In the genomic region with DNA sequence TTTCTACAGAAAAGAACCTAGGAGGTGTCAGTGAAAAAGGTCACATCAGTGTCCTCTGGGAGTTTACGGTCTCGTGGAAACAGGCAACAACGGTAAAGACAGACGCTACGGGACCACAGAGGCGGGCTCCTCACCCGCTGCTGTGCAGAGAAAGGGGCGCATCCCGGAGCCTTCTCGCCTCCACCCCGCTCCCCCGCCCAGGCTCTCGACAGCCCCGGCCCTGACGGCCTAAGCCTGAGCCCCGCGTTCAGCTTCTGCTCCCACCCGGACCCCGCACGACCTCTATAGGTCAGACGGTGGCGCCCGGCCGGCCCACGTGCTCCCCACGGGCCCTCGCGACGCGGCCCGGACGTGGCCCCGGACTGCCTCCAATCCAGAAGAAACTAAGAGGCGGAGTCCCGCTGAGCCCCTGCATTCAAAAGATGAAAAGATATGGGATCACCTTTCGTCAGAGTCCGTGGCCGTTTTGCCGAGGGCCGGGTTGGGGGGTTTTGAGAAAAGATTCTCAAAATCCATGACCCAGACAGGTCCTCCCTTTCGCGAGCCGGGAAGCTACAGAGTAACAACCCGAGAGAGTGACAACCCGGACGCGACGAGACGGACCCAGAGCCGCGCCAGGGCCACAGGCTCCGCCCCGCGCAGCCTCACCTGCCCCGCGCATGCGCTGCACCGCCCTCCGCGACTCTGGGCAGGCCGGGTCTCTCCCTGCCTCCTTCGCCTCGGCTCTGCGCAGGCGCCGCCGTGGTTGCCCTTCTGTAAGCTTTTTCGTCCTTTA, we compare ENCODE assay signal across 1 cellular context.
TF ChIP-seq lines count a peak whose summit lies in the region.

A gene (minus strand): TSS at position 577 of the 775 bp plus-strand sequence. CDS start 61 bp downstream, at position 516.

TF ChIP-seq in HepG2, 621 proteins besides CTCF, POLR2A, EP300 and RAD21 (continued from another document and continues in another):
- TF ChIP-seq, protein P1, sequence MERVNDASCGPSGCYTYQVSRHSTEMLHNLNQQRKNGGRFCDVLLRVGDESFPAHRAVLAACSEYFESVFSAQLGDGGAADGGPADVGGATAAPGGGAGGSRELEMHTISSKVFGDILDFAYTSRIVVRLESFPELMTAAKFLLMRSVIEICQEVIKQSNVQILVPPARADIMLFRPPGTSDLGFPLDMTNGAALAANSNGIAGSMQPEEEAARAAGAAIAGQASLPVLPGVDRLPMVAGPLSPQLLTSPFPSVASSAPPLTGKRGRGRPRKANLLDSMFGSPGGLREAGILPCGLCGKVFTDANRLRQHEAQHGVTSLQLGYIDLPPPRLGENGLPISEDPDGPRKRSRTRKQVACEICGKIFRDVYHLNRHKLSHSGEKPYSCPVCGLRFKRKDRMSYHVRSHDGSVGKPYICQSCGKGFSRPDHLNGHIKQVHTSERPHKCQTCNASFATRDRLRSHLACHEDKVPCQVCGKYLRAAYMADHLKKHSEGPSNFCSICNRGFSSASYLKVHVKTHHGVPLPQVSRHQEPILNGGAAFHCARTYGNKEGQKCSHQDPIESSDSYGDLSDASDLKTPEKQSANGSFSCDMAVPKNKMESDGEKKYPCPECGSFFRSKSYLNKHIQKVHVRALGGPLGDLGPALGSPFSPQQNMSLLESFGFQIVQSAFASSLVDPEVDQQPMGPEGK (CRISPR knock-in tag; IDR thresholded peaks at IDR 0.05): peak; percentile 73
- TF ChIP-seq NR1H2 (CRISPR knock-in tag; IDR thresholded peaks at IDR 0.05; ENCODE audit: borderline replicate concordance, low read depth) (0 out of 2 replicates have a peak, but pooled peaks have one; percentile 65), ZBTB38 (CRISPR knock-in tag; IDR thresholded peaks at IDR 0.05) (peak; percentile 88), ZNF577 (CRISPR knock-in tag; IDR thresholded peaks at IDR 0.05; ENCODE audit: borderline replicate concordance, low read depth) (0 out of 2 replicates have a peak, but pooled peaks have one; percentile 75), GTF3A (CRISPR knock-in tag; conservative IDR thresholded peaks at IDR 0.05) (no peak; the same call in 1 of the 2 replicates), NFYC (CRISPR knock-in tag; IDR thresholded peaks at IDR 0.05) (peak; percentile 48; the same call in 1 of the 2 replicates), ZMYM3 (CRISPR knock-in tag; IDR thresholded peaks at IDR 0.05) (peak; percentile 61), BRCA1 (CRISPR knock-in tag; IDR thresholded peaks at IDR 0.05) (no peak), SAFB2 (CRISPR knock-in tag; IDR thresholded peaks at IDR 0.05; ENCODE audit: borderline replicate concordance, low read depth) (peak; percentile 82; the same call in 1 of the 2 replicates), DMAP1 (CRISPR knock-in tag; IDR thresholded peaks at IDR 0.05) (peak; percentile 90), SRY (CRISPR knock-in tag; IDR thresholded peaks at IDR 0.05) (peak; percentile 87), ZNF441 (CRISPR knock-in tag; IDR thresholded peaks at IDR 0.05; ENCODE audit: borderline replicate concordance) (peak; percentile 87), SAP130 (CRISPR knock-in tag; IDR thresholded peaks at IDR 0.05; ENCODE audit: low read depth) (peak; percentile 90), FOXA3 (CRISPR knock-in tag; IDR thresholded peaks at IDR 0.05) (0 out of 2 replicates have a peak, but pooled peaks have one; percentile 14), PHF21A (CRISPR knock-in tag; IDR thresholded peaks at IDR 0.05) (peak; percentile 74), PRPF4 (IDR thresholded peaks at IDR 0.05; ENCODE audit: low read depth, low read length, poor library complexity, severe bottlenecking) (no peak), ZFX (CRISPR knock-in tag; IDR thresholded peaks at IDR 0.05; ENCODE audit: low read depth) (peak; percentile 93), MATR3 (CRISPR knock-in tag; IDR thresholded peaks at IDR 0.05) (no peak), ZNF709 (CRISPR knock-in tag; IDR thresholded peaks at IDR 0.05) (peak; percentile 73; the same call in 1 of the 2 replicates), ARNT2 (CRISPR knock-in tag; IDR thresholded peaks at IDR 0.05; ENCODE audit: low read depth) (peak; percentile 49), TBX3 (IDR thresholded peaks at IDR 0.05; ENCODE audit: borderline replicate concordance) (no peak), CHCHD3 (CRISPR knock-in tag; IDR thresholded peaks at IDR 0.05) (peak; percentile 71; the same call in 1 of the 2 replicates), MAZ (IDR thresholded peaks at IDR 0.05; ENCODE audit: borderline replicate concordance, low read depth, low read length) (no peak), MAZ (CRISPR knock-in tag; IDR thresholded peaks at IDR 0.05; ENCODE audit: low read depth) (peak; percentile 48; the same call in 1 of the 2 replicates), CBX5 (CRISPR knock-in tag; IDR thresholded peaks at IDR 0.05; ENCODE audit: borderline replicate concordance) (peak; percentile 90), NFE2L1 (CRISPR knock-in tag; IDR thresholded peaks at IDR 0.05; ENCODE audit: borderline replicate concordance) (peak; percentile 73; the same call in 1 of the 2 replicates)
- TF ChIP-seq, protein P2, sequence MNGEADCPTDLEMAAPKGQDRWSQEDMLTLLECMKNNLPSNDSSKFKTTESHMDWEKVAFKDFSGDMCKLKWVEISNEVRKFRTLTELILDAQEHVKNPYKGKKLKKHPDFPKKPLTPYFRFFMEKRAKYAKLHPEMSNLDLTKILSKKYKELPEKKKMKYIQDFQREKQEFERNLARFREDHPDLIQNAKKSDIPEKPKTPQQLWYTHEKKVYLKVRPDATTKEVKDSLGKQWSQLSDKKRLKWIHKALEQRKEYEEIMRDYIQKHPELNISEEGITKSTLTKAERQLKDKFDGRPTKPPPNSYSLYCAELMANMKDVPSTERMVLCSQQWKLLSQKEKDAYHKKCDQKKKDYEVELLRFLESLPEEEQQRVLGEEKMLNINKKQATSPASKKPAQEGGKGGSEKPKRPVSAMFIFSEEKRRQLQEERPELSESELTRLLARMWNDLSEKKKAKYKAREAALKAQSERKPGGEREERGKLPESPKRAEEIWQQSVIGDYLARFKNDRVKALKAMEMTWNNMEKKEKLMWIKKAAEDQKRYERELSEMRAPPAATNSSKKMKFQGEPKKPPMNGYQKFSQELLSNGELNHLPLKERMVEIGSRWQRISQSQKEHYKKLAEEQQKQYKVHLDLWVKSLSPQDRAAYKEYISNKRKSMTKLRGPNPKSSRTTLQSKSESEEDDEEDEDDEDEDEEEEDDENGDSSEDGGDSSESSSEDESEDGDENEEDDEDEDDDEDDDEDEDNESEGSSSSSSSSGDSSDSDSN (CRISPR knock-in tag; IDR thresholded peaks at IDR 0.05): peak; percentile 91
- TF ChIP-seq, protein P3, sequence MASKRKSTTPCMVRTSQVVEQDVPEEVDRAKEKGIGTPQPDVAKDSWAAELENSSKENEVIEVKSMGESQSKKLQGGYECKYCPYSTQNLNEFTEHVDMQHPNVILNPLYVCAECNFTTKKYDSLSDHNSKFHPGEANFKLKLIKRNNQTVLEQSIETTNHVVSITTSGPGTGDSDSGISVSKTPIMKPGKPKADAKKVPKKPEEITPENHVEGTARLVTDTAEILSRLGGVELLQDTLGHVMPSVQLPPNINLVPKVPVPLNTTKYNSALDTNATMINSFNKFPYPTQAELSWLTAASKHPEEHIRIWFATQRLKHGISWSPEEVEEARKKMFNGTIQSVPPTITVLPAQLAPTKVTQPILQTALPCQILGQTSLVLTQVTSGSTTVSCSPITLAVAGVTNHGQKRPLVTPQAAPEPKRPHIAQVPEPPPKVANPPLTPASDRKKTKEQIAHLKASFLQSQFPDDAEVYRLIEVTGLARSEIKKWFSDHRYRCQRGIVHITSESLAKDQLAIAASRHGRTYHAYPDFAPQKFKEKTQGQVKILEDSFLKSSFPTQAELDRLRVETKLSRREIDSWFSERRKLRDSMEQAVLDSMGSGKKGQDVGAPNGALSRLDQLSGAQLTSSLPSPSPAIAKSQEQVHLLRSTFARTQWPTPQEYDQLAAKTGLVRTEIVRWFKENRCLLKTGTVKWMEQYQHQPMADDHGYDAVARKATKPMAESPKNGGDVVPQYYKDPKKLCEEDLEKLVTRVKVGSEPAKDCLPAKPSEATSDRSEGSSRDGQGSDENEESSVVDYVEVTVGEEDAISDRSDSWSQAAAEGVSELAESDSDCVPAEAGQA (IDR thresholded peaks at IDR 0.05; ENCODE audit: low read depth): peak; percentile 11; the same call in 1 of the 2 replicates
- TF ChIP-seq, protein P3 (CRISPR knock-in tag; IDR thresholded peaks at IDR 0.05; ENCODE audit: borderline replicate concordance): peak; percentile 95; the same call in 1 of the 2 replicates
- TF ChIP-seq, protein P4, sequence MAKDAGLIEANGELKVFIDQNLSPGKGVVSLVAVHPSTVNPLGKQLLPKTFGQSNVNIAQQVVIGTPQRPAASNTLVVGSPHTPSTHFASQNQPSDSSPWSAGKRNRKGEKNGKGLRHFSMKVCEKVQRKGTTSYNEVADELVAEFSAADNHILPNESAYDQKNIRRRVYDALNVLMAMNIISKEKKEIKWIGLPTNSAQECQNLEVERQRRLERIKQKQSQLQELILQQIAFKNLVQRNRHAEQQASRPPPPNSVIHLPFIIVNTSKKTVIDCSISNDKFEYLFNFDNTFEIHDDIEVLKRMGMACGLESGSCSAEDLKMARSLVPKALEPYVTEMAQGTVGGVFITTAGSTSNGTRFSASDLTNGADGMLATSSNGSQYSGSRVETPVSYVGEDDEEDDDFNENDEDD (CRISPR knock-in tag; IDR thresholded peaks at IDR 0.05; ENCODE audit: borderline replicate concordance): peak; percentile 91
- TF ChIP-seq, protein P5, sequence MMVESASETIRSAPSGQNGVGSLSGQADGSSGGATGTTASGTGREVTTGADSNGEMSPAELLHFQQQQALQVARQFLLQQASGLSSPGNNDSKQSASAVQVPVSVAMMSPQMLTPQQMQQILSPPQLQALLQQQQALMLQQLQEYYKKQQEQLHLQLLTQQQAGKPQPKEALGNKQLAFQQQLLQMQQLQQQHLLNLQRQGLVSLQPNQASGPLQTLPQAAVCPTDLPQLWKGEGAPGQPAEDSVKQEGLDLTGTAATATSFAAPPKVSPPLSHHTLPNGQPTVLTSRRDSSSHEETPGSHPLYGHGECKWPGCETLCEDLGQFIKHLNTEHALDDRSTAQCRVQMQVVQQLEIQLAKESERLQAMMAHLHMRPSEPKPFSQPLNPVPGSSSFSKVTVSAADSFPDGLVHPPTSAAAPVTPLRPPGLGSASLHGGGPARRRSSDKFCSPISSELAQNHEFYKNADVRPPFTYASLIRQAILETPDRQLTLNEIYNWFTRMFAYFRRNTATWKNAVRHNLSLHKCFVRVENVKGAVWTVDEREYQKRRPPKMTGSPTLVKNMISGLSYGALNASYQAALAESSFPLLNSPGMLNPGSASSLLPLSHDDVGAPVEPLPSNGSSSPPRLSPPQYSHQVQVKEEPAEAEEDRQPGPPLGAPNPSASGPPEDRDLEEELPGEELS (CRISPR knock-in tag; IDR thresholded peaks at IDR 0.05): no peak
- TF ChIP-seq, protein P6, sequence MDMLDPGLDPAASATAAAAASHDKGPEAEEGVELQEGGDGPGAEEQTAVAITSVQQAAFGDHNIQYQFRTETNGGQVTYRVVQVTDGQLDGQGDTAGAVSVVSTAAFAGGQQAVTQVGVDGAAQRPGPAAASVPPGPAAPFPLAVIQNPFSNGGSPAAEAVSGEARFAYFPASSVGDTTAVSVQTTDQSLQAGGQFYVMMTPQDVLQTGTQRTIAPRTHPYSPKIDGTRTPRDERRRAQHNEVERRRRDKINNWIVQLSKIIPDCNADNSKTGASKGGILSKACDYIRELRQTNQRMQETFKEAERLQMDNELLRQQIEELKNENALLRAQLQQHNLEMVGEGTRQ (IDR thresholded peaks at IDR 0.05; ENCODE audit: low read depth, low read length): no peak
- TF ChIP-seq, protein P6 (CRISPR knock-in tag; IDR thresholded peaks at IDR 0.05; ENCODE audit: borderline replicate concordance): peak; percentile 74
- TF ChIP-seq, protein P7, sequence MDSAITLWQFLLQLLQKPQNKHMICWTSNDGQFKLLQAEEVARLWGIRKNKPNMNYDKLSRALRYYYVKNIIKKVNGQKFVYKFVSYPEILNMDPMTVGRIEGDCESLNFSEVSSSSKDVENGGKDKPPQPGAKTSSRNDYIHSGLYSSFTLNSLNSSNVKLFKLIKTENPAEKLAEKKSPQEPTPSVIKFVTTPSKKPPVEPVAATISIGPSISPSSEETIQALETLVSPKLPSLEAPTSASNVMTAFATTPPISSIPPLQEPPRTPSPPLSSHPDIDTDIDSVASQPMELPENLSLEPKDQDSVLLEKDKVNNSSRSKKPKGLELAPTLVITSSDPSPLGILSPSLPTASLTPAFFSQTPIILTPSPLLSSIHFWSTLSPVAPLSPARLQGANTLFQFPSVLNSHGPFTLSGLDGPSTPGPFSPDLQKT (CRISPR knock-in tag; IDR thresholded peaks at IDR 0.05; ENCODE audit: borderline replicate concordance): peak; percentile 77; the same call in 1 of the 2 replicates
